28 cellular contexts compared by ENCODE assay signal in genomic region chr12:4714879-4715278, GRCh38. TPM values are rescaled to one million over a fixed set of nuclear protein-coding genes. Genes with fewer than 3 reads are reported as not detected.
"Had no signal": no experiment of that assay in that cellular context is flagged by ENCODE, and none has a peak within 500 bp of the region (broad histone marks: within the 10 kb centered on the region; RNA-seq: fewer than 3 reads in every experiment).

No MANE protein-coding gene starts in this region.

- H3K4me3 ChIP-seq: colonic mucosa, esophagus squamous epithelium, gastrocnemius medialis, heart right ventricle, left ventricle myocardium inferior, lower lobe of right lung, mucosa of descending colon had no signal

- H3K9me3 ChIP-seq: colonic mucosa, esophagus squamous epithelium, gastrocnemius medialis, heart right ventricle, left ventricle myocardium inferior, lower lobe of right lung, mucosa of descending colon had no signal

- H3K36me3 Mint-ChIP-seq: mesothelial cell of epicardium, naive B cell had no signal

- H3K36me3 ChIP-seq: colonic mucosa, esophagus squamous epithelium, gastrocnemius medialis, heart right ventricle, left ventricle myocardium inferior, lower lobe of right lung had no signal

- DNase-seq: colonic mucosa; cortex of kidney; effector CD8-positive, alpha-beta T cell; effector memory CD8-positive, alpha-beta T cell; endodermal cell; erythroblast; esophagus squamous epithelium; foreskin fibroblast; foreskin melanocyte; gastrocnemius medialis; glutamatergic neuron; head of caudate nucleus; heart right ventricle; hippocampal formation; left cardiac atrium; left ventricle myocardium inferior; lower lobe of right lung; mesenchymal stem cell; mucosa of descending colon; naive B cell had no signal

- H3K9me3 Mint-ChIP-seq: dendritic cell treated with granulocyte-macrophage colony-stimulating factor and Interleukin-4, amounts not matched to agents 40 ng/mL and 50 ng/mL, for 4 days; effector memory CD8-positive, alpha-beta T cell; endodermal cell; mesothelial cell of epicardium had no signal

- FAIRE-seq: endometrium, islet of Langerhans, keratinocyte had no signal

- H3K27ac ChIP-seq: colonic mucosa, epithelial cell of prostate, esophagus squamous epithelium, gastrocnemius medialis, heart right ventricle, left ventricle myocardium inferior, lower lobe of right lung had no signal

- H3K27ac Mint-ChIP-seq: dendritic cell treated with granulocyte-macrophage colony-stimulating factor and Interleukin-4, amounts not matched to agents 40 ng/mL and 50 ng/mL, for 4 days; effector memory CD8-positive, alpha-beta T cell; endodermal cell; mesothelial cell of epicardium; naive B cell had no signal

- ATAC-seq: effector memory CD8-positive, alpha-beta T cell; esophagus mucosa; gastrocnemius medialis; heart right ventricle; left cardiac atrium; lower lobe of right lung; mucosa of descending colon had no signal

- H3K4me3 Mint-ChIP-seq: dendritic cell treated with granulocyte-macrophage colony-stimulating factor and Interleukin-4, amounts not matched to agents 40 ng/mL and 50 ng/mL, for 4 days; effector memory CD8-positive, alpha-beta T cell; endodermal cell; mesothelial cell of epicardium; naive B cell had no signal

- H3K27me3 ChIP-seq: colonic mucosa had no signal

- H3K4me1 Mint-ChIP-seq: mesothelial cell of epicardium, naive B cell had no signal

- H3K4me1 ChIP-seq: colonic mucosa, esophagus squamous epithelium, gastrocnemius medialis, heart right ventricle, left ventricle myocardium inferior, lower lobe of right lung had no signal

RNA-seq across cellular contexts. Expression of gene GALNT8, which starts 5.3 kb away (rescaled TPM):
- total RNA-seq: esophagus mucosa, myocyte had no signal
